27 cellular contexts compared by ENCODE assay signal in genomic region chr4:6581566-6582121, GRCh38.
"Had no signal": no experiment of that assay in that cellular context is flagged by ENCODE, and none has a peak within 500 bp of the region (broad histone marks: within the 10 kb centered on the region; RNA-seq: fewer than 3 reads in every experiment).

No MANE protein-coding gene starts in this region.

- H3K4me1 ChIP-seq: colonic mucosa, esophagus muscularis mucosa, esophagus squamous epithelium, foreskin keratinocyte, gastrocnemius medialis, heart left ventricle, heart right ventricle had no signal

- ATAC-seq: effector memory CD8-positive, alpha-beta T cell; esophagus mucosa; foreskin keratinocyte; gastrocnemius medialis; gastroesophageal sphincter; heart left ventricle; heart right ventricle had no signal

- H3K9me3 ChIP-seq: colonic mucosa, gastrocnemius medialis had no signal

- H3K27me3 ChIP-seq: colonic mucosa, dorsolateral prefrontal cortex, esophagus muscularis mucosa, esophagus squamous epithelium, foreskin keratinocyte, gastrocnemius medialis, gastroesophageal sphincter, heart left ventricle, heart right ventricle had no signal

- H3K27ac ChIP-seq: colonic mucosa, coronary artery, dorsolateral prefrontal cortex, epithelial cell of prostate, esophagus muscularis mucosa, esophagus squamous epithelium, foreskin keratinocyte, gastrocnemius medialis, gastroesophageal sphincter, heart left ventricle, heart right ventricle had no signal

- DNase-seq: colonic mucosa; cortex of kidney; dermis blood vessel endothelial cell; dorsolateral prefrontal cortex; effector CD4-positive, alpha-beta T cell; effector CD8-positive, alpha-beta T cell; effector memory CD4-positive, alpha-beta T cell; effector memory CD8-positive, alpha-beta T cell; endodermal cell; erythroblast; esophagus squamous epithelium; foreskin fibroblast; foreskin keratinocyte; foreskin melanocyte; gastrocnemius medialis; glutamatergic neuron; heart right ventricle had no signal

- H3K4me3 ChIP-seq: colonic mucosa, coronary artery, dorsolateral prefrontal cortex, esophagus muscularis mucosa, esophagus squamous epithelium, gastrocnemius medialis, gastroesophageal sphincter, heart left ventricle, heart right ventricle had no signal

- FAIRE-seq: colon, endometrium, endothelial cell of umbilical vein, frontal cortex had no signal

- H3K36me3 ChIP-seq: gastrocnemius medialis had no signal
